ENCODE assay signal across 8 cellular contexts in the genomic region with DNA sequence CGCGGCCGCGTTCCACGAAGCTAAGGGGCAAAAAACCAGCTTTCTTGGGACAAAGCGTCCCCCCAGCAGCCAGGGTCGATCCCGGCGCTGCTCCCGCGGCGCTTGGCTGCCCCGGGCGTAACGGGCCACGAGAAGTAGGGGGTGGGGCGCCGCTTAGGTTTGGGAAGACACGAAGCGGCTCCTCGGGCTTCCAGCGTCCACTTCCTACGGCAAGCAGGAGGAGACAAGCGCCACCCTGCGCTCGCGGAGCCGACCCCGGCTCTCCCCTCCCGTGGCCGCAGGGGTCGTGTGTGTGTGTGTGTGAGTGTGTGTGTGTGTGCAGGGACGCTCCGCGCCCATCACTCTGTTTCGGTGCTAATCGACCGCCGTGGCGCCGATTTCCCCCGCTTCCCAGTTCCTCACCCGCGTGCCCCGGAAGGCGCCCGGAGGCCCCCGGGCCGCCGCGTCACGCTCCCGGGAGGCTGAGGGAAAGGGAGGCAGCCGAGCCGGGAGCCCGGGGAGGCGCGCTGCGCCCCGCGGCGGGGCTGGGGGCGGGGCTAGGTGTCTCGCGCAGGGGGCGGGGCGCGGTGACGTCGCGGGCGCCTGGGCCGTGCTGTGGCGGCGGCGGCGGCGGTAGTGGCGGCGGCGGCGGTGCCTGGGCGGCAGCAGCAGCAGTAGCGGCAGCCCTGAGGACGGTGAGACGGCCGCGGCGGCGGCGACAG. TPM values are rescaled to one million over a fixed set of nuclear protein-coding genes. Genes with fewer than 3 reads are reported as not detected.
DNase-seq lines count a peak whose midpoint lies in the region; ATAC-seq and TF ChIP-seq lines count a peak whose summit lies in the region.

A gene (plus strand): TSS at position 575 of the 701 bp plus-strand sequence. CDS start 36,681 bp downstream, outside the sequence.

- H3K27me3 Mint-ChIP-seq in nephron (ENCODE audit: low read depth), result no peaks in the 10 kb centered on the region

- ATAC-seq in GM21576 (IDR thresholded peaks at IDR 0.05; ENCODE audit: unreplicated experiment), result peak; percentile 81
- ATAC-seq in stimulated activated naive CD8-positive, alpha-beta T cell treated with anti-CD3 and anti-CD28 coated beads, Interleukin-15, Interleukin-2, amounts not matched to agents 100 U/mL and 50 U/mL, for 24 hours, result peak; percentile 92

- no peaks in the 10 kb centered on the region for H3K36me3 Mint-ChIP-seq in nephron (ENCODE audit: low read depth)

- H3K4me1 Mint-ChIP-seq in nephron, result peaks cover 35% of the 10 kb centered on the region

- peak within 1 kb of the TSS; percentile 98 to 99 (median 98) for H3K27ac Mint-ChIP-seq in nephron

- no peaks in the 10 kb centered on the region for H3K9me3 Mint-ChIP-seq in nephron

- TF ChIP-seq CTCF in fibroblast of the aortic adventitia (IDR thresholded peaks at IDR 0.05; ENCODE audit: insufficient read depth, low read length) (no peak), nephron (IDR thresholded peaks at IDR 0.05; ENCODE audit: unreplicated experiment in 3 of 3) (peak in 1 of 3 experiments; percentile 9)

- H3K4me3 ChIP-seq in fibroblast of the aortic adventitia (ENCODE audit: low read depth, low read length), result peak within 1 kb of the TSS; percentile 88

- H3K4me3 Mint-ChIP-seq in nephron, result peak within 1 kb of the TSS; percentile 91 to 99 (median 97)

- DNase-seq in DMS153 (lab: John Stamatoyannopoulos, UW), result peak; percentile 70
- DNase-seq in KG1 (lab: John Stamatoyannopoulos, UW), result peak; percentile 84
- DNase-seq in RPMI8226, result peak; percentile 89
- peak; percentile 94 for DNase-seq in activated effector memory CD4-positive, alpha-beta T cell treated with anti-CD3 and anti-CD28 coated beads, Interleukin-2, amount 50 U/mL, for 16 hours
- peak; percentile 88 for DNase-seq in fibroblast of the aortic adventitia (ENCODE audit: low read depth)
- peak; percentile 91 for DNase-seq in stimulated activated naive CD8-positive, alpha-beta T cell treated with anti-CD3 and anti-CD28 coated beads, Interleukin-15, Interleukin-2, amounts not matched to agents 100 U/mL and 50 U/mL, for 24 hours

RNA-seq across cellular contexts. Expression of the gene that starts here (rescaled TPM):
- total RNA-seq in fibroblast of the aortic adventitia (ENCODE audit: low replicate concordance), result 50.9 and 93.1 TPM in 2 replicates

Comparison
In these comparisons a context has a peak if more than half of its experiments do, and no peak if none do; other contexts are left out.
1. Peak in every context shown above with its lines: DNase-seq, ATAC-seq and H3K4me3 ChIP-seq.